In genomic region chr4:138049350-138049749, GRCh38 we compare ENCODE assay signal across 19 cellular contexts.
A peak's percentile ranks its signal among the peaks of the same experiment; 100 is the strongest.
DNase-seq lines count a peak whose midpoint lies in the region; ATAC-seq and TF ChIP-seq lines count a peak whose summit lies in the region.
"Had no signal": no experiment of that assay in that cellular context is flagged by ENCODE, and none has a peak within 500 bp of the region (broad histone marks: within the 10 kb centered on the region; RNA-seq: fewer than 3 reads in every experiment).

No MANE protein-coding gene starts in this region.

- H3K36me3 Mint-ChIP-seq in WTC11, result peaks cover 7% of the 10 kb centered on the region
- H3K36me3 Mint-ChIP-seq: CD4-positive, alpha-beta memory T cell; type B pancreatic cell had no signal

- ATAC-seq in WTC11, result no peak
- ATAC-seq in GM18498 (IDR thresholded peaks at IDR 0.05; ENCODE audit: unreplicated experiment), result no peak
- ATAC-seq: heart left ventricle had no signal

- CTCF ChIA-PET in WTC11 (lab: Charles Lee), result interaction anchor here (1.2 to 1.6 kb wide), 2 partner anchors 41 to 631 kb away, joined by 4 to 5 read pairs; no protein-coding TSS in a partner anchor

- POLR2A ChIA-PET in WTC11 (lab: Charles Lee), result no interaction called here

- TF ChIP-seq CTCF in epithelial cell of esophagus (IDR thresholded peaks at IDR 0.05; ENCODE audit: insufficient read depth, low read depth, low read length, missing control alignments) (no peak), WTC11 (IDR thresholded peaks at IDR 0.05) (no peak), foreskin fibroblast (IDR thresholded peaks at IDR 0.05; ENCODE audit: low read depth, low read length) (no peak)

- peaks cover 14% of the 10 kb centered on the region for H3K9me3 Mint-ChIP-seq in WTC11
- H3K9me3 Mint-ChIP-seq: activated CD4-positive, alpha-beta T cell treated with anti-CD3 and anti-CD28 coated beads, Interleukin-2, amount 10 ng/mL, durations not matched to agents 24 days and 14 days; type B pancreatic cell had no signal

- no peak overlapping the region for H3K27ac Mint-ChIP-seq in WTC11
- H3K27ac Mint-ChIP-seq: activated CD4-positive, alpha-beta T cell treated with anti-CD3 and anti-CD28 coated beads, Interleukin-2, amount 10 ng/mL, durations not matched to agents 24 days and 14 days; CD4-positive, alpha-beta memory T cell; type B pancreatic cell had no signal

- H3K4me3 Mint-ChIP-seq in WTC11, result no peak overlapping the region
- H3K4me3 Mint-ChIP-seq: activated CD4-positive, alpha-beta T cell treated with anti-CD3 and anti-CD28 coated beads, Interleukin-2, amount 10 ng/mL, durations not matched to agents 24 days and 14 days; CD4-positive, alpha-beta memory T cell; type B pancreatic cell had no signal

- DNase-seq in DMS153 (lab: John Stamatoyannopoulos, UW) (peak; percentile 57), DMS153 treated with DMSO at 0.1 percent for 48 hours (lab: John Stamatoyannopoulos, UW; ENCODE audit: unreplicated experiment) (no peak), NCI-H510A treated with DMSO at 0.1 percent for 48 hours (lab: John Stamatoyannopoulos, UW) (peak; percentile 36), epithelial cell of esophagus (ENCODE audit: low read depth) (peak; percentile 30), renal cortical epithelial cell (ENCODE audit: low read depth) (peak; percentile 67), WTC11 (ENCODE audit: low spot score) (no peak), foreskin fibroblast (no peak)
- DNase-seq: activated CD4-positive, alpha-beta T cell treated with anti-CD3 and anti-CD28 coated beads, Interleukin-2, amount 10 ng/mL, durations not matched to agents 24 days and 14 days; activated naive CD4-positive, alpha-beta T cell treated with anti-CD3 and anti-CD28 coated beads, Interleukin-2, amount 50 U/mL, for 16 hours; AML-193; caudate nucleus; CD4-positive, alpha-beta memory T cell; H7; heart left ventricle; NCI-H2081; small intestine; stimulated activated CD4-positive, alpha-beta T cell treated with anti-CD3 and anti-CD28 coated beads, Interleukin-2, amount 100 ng/mL, for 24 hours had no signal

- H3K4me3 ChIP-seq in epithelial cell of esophagus (ENCODE audit: low read length), result no peak overlapping the region
- no peak overlapping the region for H3K4me3 ChIP-seq in foreskin fibroblast (ENCODE audit: low read depth in 1 of 2, low read length in 2 of 2)
- H3K4me3 ChIP-seq: heart left ventricle had no signal

- peaks cover 61% of the 10 kb centered on the region for H3K4me1 Mint-ChIP-seq in WTC11
- H3K4me1 Mint-ChIP-seq: activated CD4-positive, alpha-beta T cell treated with anti-CD3 and anti-CD28 coated beads, Interleukin-2, amount 10 ng/mL, durations not matched to agents 24 days and 14 days; CD4-positive, alpha-beta memory T cell had no signal

- no peaks in the 10 kb centered on the region for H3K27me3 Mint-ChIP-seq in WTC11 (ENCODE audit: low read depth)
- H3K27me3 Mint-ChIP-seq: activated CD4-positive, alpha-beta T cell treated with anti-CD3 and anti-CD28 coated beads, Interleukin-2, amount 10 ng/mL, durations not matched to agents 24 days and 14 days; CD4-positive, alpha-beta memory T cell; type B pancreatic cell had no signal

TF ChIP-seq in WTC11, 78 proteins besides CTCF, POLR2A, EP300 and RAD21:
- TF ChIP-seq ZNF512 (CRISPR knock-in tag; IDR thresholded peaks at IDR 0.05; ENCODE audit: borderline replicate concordance), result no peak
- TF ChIP-seq GRHL2 (CRISPR knock-in tag; IDR thresholded peaks at IDR 0.05; ENCODE audit: insufficient replicate concordance, severe bottlenecking), result no peak
- no peak for TF ChIP-seq ZNF532 (CRISPR knock-in tag; IDR thresholded peaks at IDR 0.05; ENCODE audit: borderline replicate concordance)
- TF ChIP-seq ZMAT4 (CRISPR knock-in tag; IDR thresholded peaks at IDR 0.05), result no peak
- TF ChIP-seq KAT7 (CRISPR knock-in tag; IDR thresholded peaks at IDR 0.05; ENCODE audit: borderline replicate concordance), result no peak
- TF ChIP-seq NFE2L1 (CRISPR knock-in tag; IDR thresholded peaks at IDR 0.05), result no peak
- TF ChIP-seq, protein P1, sequence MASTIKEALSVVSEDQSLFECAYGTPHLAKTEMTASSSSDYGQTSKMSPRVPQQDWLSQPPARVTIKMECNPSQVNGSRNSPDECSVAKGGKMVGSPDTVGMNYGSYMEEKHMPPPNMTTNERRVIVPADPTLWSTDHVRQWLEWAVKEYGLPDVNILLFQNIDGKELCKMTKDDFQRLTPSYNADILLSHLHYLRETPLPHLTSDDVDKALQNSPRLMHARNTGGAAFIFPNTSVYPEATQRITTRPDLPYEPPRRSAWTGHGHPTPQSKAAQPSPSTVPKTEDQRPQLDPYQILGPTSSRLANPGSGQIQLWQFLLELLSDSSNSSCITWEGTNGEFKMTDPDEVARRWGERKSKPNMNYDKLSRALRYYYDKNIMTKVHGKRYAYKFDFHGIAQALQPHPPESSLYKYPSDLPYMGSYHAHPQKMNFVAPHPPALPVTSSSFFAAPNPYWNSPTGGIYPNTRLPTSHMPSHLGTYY (CRISPR knock-in tag; IDR thresholded peaks at IDR 0.05), result no peak
- TF ChIP-seq, protein P2, sequence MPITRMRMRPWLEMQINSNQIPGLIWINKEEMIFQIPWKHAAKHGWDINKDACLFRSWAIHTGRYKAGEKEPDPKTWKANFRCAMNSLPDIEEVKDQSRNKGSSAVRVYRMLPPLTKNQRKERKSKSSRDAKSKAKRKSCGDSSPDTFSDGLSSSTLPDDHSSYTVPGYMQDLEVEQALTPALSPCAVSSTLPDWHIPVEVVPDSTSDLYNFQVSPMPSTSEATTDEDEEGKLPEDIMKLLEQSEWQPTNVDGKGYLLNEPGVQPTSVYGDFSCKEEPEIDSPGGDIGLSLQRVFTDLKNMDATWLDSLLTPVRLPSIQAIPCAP (CRISPR knock-in tag; IDR thresholded peaks at IDR 0.05), result no peak
- no peak for TF ChIP-seq MXD4 (CRISPR knock-in tag; IDR thresholded peaks at IDR 0.05; ENCODE audit: borderline replicate concordance)
- no peak for TF ChIP-seq ZNF121 (CRISPR knock-in tag; IDR thresholded peaks at IDR 0.05)
- no peak for TF ChIP-seq ZNF671 (CRISPR knock-in tag; IDR thresholded peaks at IDR 0.05)

Comparison
In these comparisons a context has a peak if more than half of its experiments do, and no peak if none do; other contexts are left out.
1. DNase-seq: peak in DMS153 (single experiment), NCI-H510A treated with DMSO at 0.1 percent for 48 hours (single experiment), epithelial cell of esophagus (single experiment) and renal cortical epithelial cell (single experiment); none in DMS153 treated with DMSO at 0.1 percent for 48 hours (single experiment), WTC11 (single experiment) and foreskin fibroblast (0 of 2).